Comparison of ENCODE assay signal across 15 cellular contexts in genomic region chr9:88826651-88827245, GRCh38.
A peak's percentile ranks its signal among the peaks of the same experiment; 100 is the strongest.
DNase-seq lines count a peak whose midpoint lies in the region; ATAC-seq and TF ChIP-seq lines count a peak whose summit lies in the region.
"Had no signal": no experiment of that assay in that cellular context is flagged by ENCODE, and none has a peak within 500 bp of the region (broad histone marks: within the 10 kb centered on the region; RNA-seq: fewer than 3 reads in every experiment).

No MANE protein-coding gene starts in this region.

- no peaks in the 10 kb centered on the region for H3K79me2 ChIP-seq in MM.1S (ENCODE audit: low read length)

- H2AFZ ChIP-seq in MM.1S (ENCODE audit: low read length): no peak overlapping the region

- no peaks in the 10 kb centered on the region for H3K9me2 ChIP-seq in MM.1S (replicated peaks; ENCODE audit: insufficient read depth, low read length)

- no peak for TF ChIP-seq POLR2A in heart left ventricle (IDR thresholded peaks at IDR 0.05)

- no peaks in the 10 kb centered on the region for H4K20me1 ChIP-seq in MM.1S (ENCODE audit: insufficient read depth, low read length)

- intact Hi-C loops in left ventricle myocardium inferior (cut with micrococcal nuclease) (no loop called here), heart left ventricle (cut with DNase I) (no loop called here)

- no peak overlapping the region for H3K4me2 ChIP-seq in MM.1S (ENCODE audit: low read depth, low read length)

- no peak overlapping the region for H3K9ac ChIP-seq in MM.1S (ENCODE audit: low read length)

- H3K4me1 ChIP-seq in left ventricle myocardium inferior (peaks cover 32% of the 10 kb centered on the region), heart left ventricle (peaks cover 0 to 18% (median 10%) of the 10 kb centered on the region in 12 donors), MM.1S (ENCODE audit: low read length) (no peaks in the 10 kb centered on the region)

- no peaks in the 10 kb centered on the region for H3F3A ChIP-seq in MM.1S (ENCODE audit: insufficient read depth, low read length)

- H3K27me3 ChIP-seq in left ventricle myocardium inferior (ENCODE audit: low read depth) (peaks cover 8% of the 10 kb centered on the region), heart left ventricle (peaks cover 0 to 78% (median 0%) of the 10 kb centered on the region in 9 donors), MM.1S (replicated peaks; ENCODE audit: insufficient read depth, low read length) (no peaks in the 10 kb centered on the region)
- H3K27me3 ChIP-seq: thyroid gland had no signal

- ATAC-seq in heart left ventricle: no peak
- ATAC-seq in SK-N-SH treated with all-trans-retinoic acid at 6 μM for 48 hours: 0 out of 3 replicates have a peak, but pooled peaks have one; percentile 12
- no peak for ATAC-seq in GM18511 (IDR thresholded peaks at IDR 0.05; ENCODE audit: unreplicated experiment)

- DNase-seq in left ventricle myocardium inferior (no peak), heart left ventricle (no peak), fibroblast of pulmonary artery (ENCODE audit: low read depth) (peak; percentile 81), MM.1S (no peak)
- no peak for DNase-seq in stimulated activated CD4-positive, alpha-beta T cell treated with anti-CD3 and anti-CD28 coated beads, Interleukin-2, amount 100 ng/mL, for 48 hours
- no peak for DNase-seq in activated effector memory CD4-positive, alpha-beta T cell treated with anti-CD3 and anti-CD28 coated beads, Interleukin-2, amount 50 U/mL, for 16 hours
- DNase-seq: 8988T; activated CD4-positive, CD25-positive, alpha-beta regulatory T cell; amygdala; hypothalamus; NCI-H1436; occipital lobe; thyroid gland had no signal

- 83 to 96% (median 89%) methylated on average over 1 of the region's 1 CpG for WGBS in heart left ventricle, 4 donors

- H3K36me3 ChIP-seq in left ventricle myocardium inferior: no peaks in the 10 kb centered on the region
- H3K36me3 ChIP-seq in heart left ventricle: no peaks in the 10 kb centered on the region
- H3K36me3 ChIP-seq in MM.1S (replicated peaks; ENCODE audit: insufficient read depth, low read length): no peaks in the 10 kb centered on the region
- H3K36me3 ChIP-seq: thyroid gland had no signal

- H3K4me3 ChIP-seq in left ventricle myocardium inferior (no peak overlapping the region), heart left ventricle (no peak overlapping the region), fibroblast of pulmonary artery (replicated peaks; ENCODE audit: low read depth, low read length) (no peak overlapping the region), MM.1S (ENCODE audit: low read length) (no peak overlapping the region)
- H3K4me3 ChIP-seq: thyroid gland had no signal

- H3K9me3 ChIP-seq in left ventricle myocardium inferior (replicated peaks) (peaks cover 7% of the 10 kb centered on the region), heart left ventricle (no peaks in the 10 kb centered on the region), MM.1S (replicated peaks; ENCODE audit: insufficient read depth, low read length) (no peaks in the 10 kb centered on the region)
- H3K9me3 ChIP-seq: thyroid gland had no signal

- peak overlapping the region; percentile 36 for H3K27ac ChIP-seq in left ventricle myocardium inferior (replicated peaks)
- no peak overlapping the region for H3K27ac ChIP-seq in heart left ventricle
- no peak overlapping the region for H3K27ac ChIP-seq in MM.1S (ENCODE audit: low read length)
- H3K27ac ChIP-seq: thyroid gland had no signal

- TF ChIP-seq CTCF in left ventricle myocardium inferior (IDR thresholded peaks at IDR 0.05; ENCODE audit: borderline replicate concordance) (no peak), heart left ventricle (IDR thresholded peaks at IDR 0.05) (no peak), fibroblast of pulmonary artery (IDR thresholded peaks at IDR 0.05; ENCODE audit: low read length, missing control alignments) (no peak), MM.1S (IDR thresholded peaks at IDR 0.05; ENCODE audit: low read length) (no peak)

TF ChIP-seq in SK-N-SH treated with all-trans-retinoic acid at 6 μM for 48 hours, 23 proteins besides CTCF, POLR2A, EP300 and RAD21:
- TF ChIP-seq ZNF8 (CRISPR knock-in tag; IDR thresholded peaks at IDR 0.05): no peak
- no peak for TF ChIP-seq ZNF565 (CRISPR knock-in tag; conservative IDR thresholded peaks at IDR 0.05; ENCODE audit: low read depth)
- no peak for TF ChIP-seq OSR1 (CRISPR knock-in tag; IDR thresholded peaks at IDR 0.05)
- TF ChIP-seq ZFP3 (CRISPR knock-in tag; IDR thresholded peaks at IDR 0.05): no peak
- TF ChIP-seq ZC3H10 (CRISPR knock-in tag; IDR thresholded peaks at IDR 0.05): no peak
- TF ChIP-seq ZFP30 (CRISPR knock-in tag; IDR thresholded peaks at IDR 0.05): no peak
- TF ChIP-seq ARNTL (CRISPR knock-in tag; IDR thresholded peaks at IDR 0.05; ENCODE audit: borderline replicate concordance, low read depth): no peak
- TF ChIP-seq ZNF70 (CRISPR knock-in tag; IDR thresholded peaks at IDR 0.05): no peak
- TF ChIP-seq SNAI2 (CRISPR knock-in tag; IDR thresholded peaks at IDR 0.05): no peak
- TF ChIP-seq BACH2 (CRISPR knock-in tag; IDR thresholded peaks at IDR 0.05; ENCODE audit: borderline replicate concordance): no peak
- TF ChIP-seq, protein P1, sequence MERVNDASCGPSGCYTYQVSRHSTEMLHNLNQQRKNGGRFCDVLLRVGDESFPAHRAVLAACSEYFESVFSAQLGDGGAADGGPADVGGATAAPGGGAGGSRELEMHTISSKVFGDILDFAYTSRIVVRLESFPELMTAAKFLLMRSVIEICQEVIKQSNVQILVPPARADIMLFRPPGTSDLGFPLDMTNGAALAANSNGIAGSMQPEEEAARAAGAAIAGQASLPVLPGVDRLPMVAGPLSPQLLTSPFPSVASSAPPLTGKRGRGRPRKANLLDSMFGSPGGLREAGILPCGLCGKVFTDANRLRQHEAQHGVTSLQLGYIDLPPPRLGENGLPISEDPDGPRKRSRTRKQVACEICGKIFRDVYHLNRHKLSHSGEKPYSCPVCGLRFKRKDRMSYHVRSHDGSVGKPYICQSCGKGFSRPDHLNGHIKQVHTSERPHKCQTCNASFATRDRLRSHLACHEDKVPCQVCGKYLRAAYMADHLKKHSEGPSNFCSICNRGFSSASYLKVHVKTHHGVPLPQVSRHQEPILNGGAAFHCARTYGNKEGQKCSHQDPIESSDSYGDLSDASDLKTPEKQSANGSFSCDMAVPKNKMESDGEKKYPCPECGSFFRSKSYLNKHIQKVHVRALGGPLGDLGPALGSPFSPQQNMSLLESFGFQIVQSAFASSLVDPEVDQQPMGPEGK (CRISPR knock-in tag; IDR thresholded peaks at IDR 0.05; ENCODE audit: borderline replicate concordance): no peak
- no peak for TF ChIP-seq TSHZ2 (CRISPR knock-in tag; IDR thresholded peaks at IDR 0.05)
- no peak for TF ChIP-seq ISL1 (CRISPR knock-in tag; IDR thresholded peaks at IDR 0.05)
- no peak for TF ChIP-seq POU6F1 (CRISPR knock-in tag; IDR thresholded peaks at IDR 0.05; ENCODE audit: borderline replicate concordance, low read depth)
- no peak for TF ChIP-seq RARB (CRISPR knock-in tag; IDR thresholded peaks at IDR 0.05)
- no peak for TF ChIP-seq CSDC2 (CRISPR knock-in tag; IDR thresholded peaks at IDR 0.05)
